24 cellular contexts compared by ENCODE assay signal in the genomic region with DNA sequence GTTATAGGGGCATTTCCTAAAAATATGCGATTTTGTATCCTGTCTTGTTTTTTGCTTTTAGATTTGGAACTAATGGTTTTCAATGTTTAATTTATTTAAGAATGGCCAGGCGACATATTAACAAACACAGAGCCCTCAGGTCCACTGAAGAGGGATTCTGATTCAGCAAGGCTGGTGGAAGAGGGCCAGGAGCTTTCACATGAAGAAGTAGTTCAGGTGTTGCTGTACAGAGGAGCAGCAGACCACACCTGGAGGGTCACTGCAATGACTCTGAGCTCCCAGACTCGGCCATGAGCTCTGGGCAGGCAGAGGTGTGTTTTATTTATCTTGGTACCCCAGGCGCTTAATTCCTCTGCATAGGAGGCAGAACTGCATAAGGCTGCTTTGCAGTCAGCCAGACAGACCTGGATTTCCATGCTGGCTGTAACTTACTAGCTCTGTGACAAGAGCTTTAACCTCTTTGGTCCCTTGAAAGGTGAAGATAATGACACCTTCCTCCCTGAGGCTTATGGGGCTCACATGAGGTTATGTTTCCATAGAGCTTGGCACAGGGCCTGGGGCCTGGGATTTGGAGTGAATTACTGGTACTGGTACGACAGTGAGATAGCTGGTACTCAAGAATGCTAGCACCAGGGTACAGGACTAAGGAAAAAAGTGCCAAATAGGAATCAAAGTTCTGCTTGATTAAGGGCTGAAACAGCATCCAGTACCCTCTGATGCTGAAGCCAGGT.
DNase-seq lines count a peak whose midpoint lies in the region; ATAC-seq and TF ChIP-seq lines count a peak whose summit lies in the region.
"Had no signal": no experiment of that assay in that cellular context is flagged by ENCODE, and none has a peak within 500 bp of the region (broad histone marks: within the 10 kb centered on the region; RNA-seq: fewer than 3 reads in every experiment).

No MANE protein-coding gene starts in this region.

- H3K4me1 ChIP-seq in heart left ventricle (peaks cover 0 to 7% (median 0%) of the 10 kb centered on the region in 12 donors), trophoblast cell (ENCODE audit: control insufficient read depth in 1 of 2, insufficient read depth in 2 of 2, low read length in 2 of 2) (no peaks in the 10 kb centered on the region)
- H3K4me1 ChIP-seq: BLaER1 treated with 17β-estradiol and CSF1 and Interleukin-3, amounts not matched to agents 10 nM and 100 nM had no signal

- TF ChIP-seq CTCF in heart left ventricle (IDR thresholded peaks at IDR 0.05) = no peak

- H3K4me3 ChIP-seq in heart left ventricle (no peak overlapping the region), trophoblast cell (ENCODE audit: low read depth, low read length) (no peak overlapping the region)
- H3K4me3 ChIP-seq: BLaER1 treated with 17β-estradiol and CSF1 and Interleukin-3, amounts not matched to agents 10 nM and 100 nM; PC-9 had no signal

- H3K79me2 ChIP-seq in trophoblast cell (ENCODE audit: control insufficient read depth, insufficient read depth, low read length, poor library complexity) = no peaks in the 10 kb centered on the region

- no peak overlapping the region for H3K23ac ChIP-seq in trophoblast cell (ENCODE audit: low read length)

- 64 to 77% (median 72%) methylated on average over 4 to 5 of the region's 5 CpGs for WGBS in heart left ventricle, 4 donors
- no CpG with 5 or more reads among the region's 5 CpGs for WGBS in trophoblast cell (ENCODE audit: extremely low coverage, insufficient coverage, insufficient read length)

- intact Hi-C loops in heart left ventricle (cut with DNase I) (loop anchor here in 3 of 10 donors (5.0 to 10.0 kb wide), 4 partner anchors 582 to 785 kb away; no protein-coding TSS in a partner anchor), Right ventricle myocardium inferior (cut with DNase I) (no loop called here), left cardiac atrium (cut with DNase I) (loop anchor here in 1 of 2 donors (10.0 kb wide), 1 partner anchor 665 kb away; no protein-coding TSS in a partner anchor)

- no peak overlapping the region for H4K8ac ChIP-seq in trophoblast cell (ENCODE audit: low read depth, low read length)

- ATAC-seq in heart left ventricle (peak in 3 of 4 donors; percentile 31 to 69 (median 57)), Right ventricle myocardium inferior (no peak), left cardiac atrium (peak in 1 of 2 donors; percentile 44)
- ATAC-seq: SK-N-SH treated with all-trans-retinoic acid at 6 μM for 48 hours had no signal

- H2BK120ac ChIP-seq in trophoblast cell (ENCODE audit: insufficient read depth, low read length, poor library complexity) = no peak overlapping the region

- no peak overlapping the region for H4K12ac ChIP-seq in trophoblast cell (ENCODE audit: low read depth, low read length)

- H2AK5ac ChIP-seq in trophoblast cell (ENCODE audit: low read length) = no peak overlapping the region

- H2BK12ac ChIP-seq in trophoblast cell (ENCODE audit: low read length) = no peak overlapping the region

- H3K27ac ChIP-seq in heart left ventricle (no peak overlapping the region), trophoblast cell (ENCODE audit: low read depth, low read length) (no peak overlapping the region)
- H3K27ac ChIP-seq: BLaER1 treated with 17β-estradiol and CSF1 and Interleukin-3, amounts not matched to agents 10 nM and 100 nM; PC-9 had no signal

- peak in 2 of 5 donors; percentile 10 to 39 for DNase-seq in heart left ventricle
- no peak for DNase-seq in Right ventricle myocardium inferior (ENCODE audit: missing footprints)
- DNase-seq in left cardiac atrium = peak; percentile 39
- DNase-seq in trophoblast cell = no peak
- no peak for DNase-seq in SW480 (ENCODE audit: low spot score)
- DNase-seq in T-helper 9 cell = no peak
- DNase-seq in activated CD4-positive, alpha-beta T cell treated with anti-CD3 and anti-CD28 coated beads, Interleukin-2, amount 50 U/mL, for 4 hours = no peak
- DNase-seq: Caco-2; CD4-positive, alpha-beta memory T cell; GOT3; HCEC 1CT; KG1; NCI-H1092; NCI-H1436; NCI-H187 treated with DMSO at 0.1 percent for 48 hours; NCI-H2107; NCI-H226; NCI-H510A treated with DMSO at 0.1 percent for 48 hours; NCI-H774; PC-9; RPMI8226; SIG-M5 had no signal

- H3K36me3 ChIP-seq in heart left ventricle = no peaks in the 10 kb centered on the region
- no peaks in the 10 kb centered on the region for H3K36me3 ChIP-seq in trophoblast cell (ENCODE audit: control insufficient read depth in 1 of 2, insufficient read depth in 2 of 2, low read length in 2 of 2)
- H3K36me3 ChIP-seq: BLaER1 treated with 17β-estradiol and CSF1 and Interleukin-3, amounts not matched to agents 10 nM and 100 nM had no signal

- H3K9me3 ChIP-seq in heart left ventricle (peaks cover 0 to 13% (median 0%) of the 10 kb centered on the region in 12 donors), trophoblast cell (ENCODE audit: insufficient read depth, low read depth, low read length) (no peaks in the 10 kb centered on the region)
- H3K9me3 ChIP-seq: Caco-2 had no signal

- H3K4ac ChIP-seq in trophoblast cell (ENCODE audit: low read depth, low read length) = no peak overlapping the region

- H4K91ac ChIP-seq in trophoblast cell (ENCODE audit: low read depth, low read length) = no peak overlapping the region

- H3K79me1 ChIP-seq in trophoblast cell (ENCODE audit: low read length) = no peaks in the 10 kb centered on the region

- H3K27me3 ChIP-seq in heart left ventricle (no peaks in the 10 kb centered on the region), trophoblast cell (ENCODE audit: insufficient read depth, low read length) (no peaks in the 10 kb centered on the region)
- H3K27me3 ChIP-seq: BLaER1 treated with 17β-estradiol and CSF1 and Interleukin-3, amounts not matched to agents 10 nM and 100 nM had no signal

- no peak overlapping the region for H3K4me2 ChIP-seq in trophoblast cell (ENCODE audit: low read length)
- H3K4me2 ChIP-seq: BLaER1 treated with 17β-estradiol and CSF1 and Interleukin-3, amounts not matched to agents 10 nM and 100 nM; PC-9 had no signal

- H2BK5ac ChIP-seq in trophoblast cell (ENCODE audit: low read depth, low read length, poor library complexity) = no peak overlapping the region

- no peak overlapping the region for H3K14ac ChIP-seq in trophoblast cell (ENCODE audit: low read length)

- TF ChIP-seq POLR2A in heart left ventricle (IDR thresholded peaks at IDR 0.05) = no peak

- H2AFZ ChIP-seq in trophoblast cell (ENCODE audit: insufficient read depth, low read length, poor library complexity) = no peak overlapping the region
- H2AFZ ChIP-seq: PC-9 had no signal

- H3K9ac ChIP-seq in trophoblast cell (ENCODE audit: low read length) = peak overlapping the region; percentile 4
- H3K9ac ChIP-seq: BLaER1 treated with 17β-estradiol and CSF1 and Interleukin-3, amounts not matched to agents 10 nM and 100 nM had no signal

- no peak overlapping the region for H3K18ac ChIP-seq in trophoblast cell (ENCODE audit: low read length)
